ENCODE assay signal across 1 cellular context in the genomic region with DNA sequence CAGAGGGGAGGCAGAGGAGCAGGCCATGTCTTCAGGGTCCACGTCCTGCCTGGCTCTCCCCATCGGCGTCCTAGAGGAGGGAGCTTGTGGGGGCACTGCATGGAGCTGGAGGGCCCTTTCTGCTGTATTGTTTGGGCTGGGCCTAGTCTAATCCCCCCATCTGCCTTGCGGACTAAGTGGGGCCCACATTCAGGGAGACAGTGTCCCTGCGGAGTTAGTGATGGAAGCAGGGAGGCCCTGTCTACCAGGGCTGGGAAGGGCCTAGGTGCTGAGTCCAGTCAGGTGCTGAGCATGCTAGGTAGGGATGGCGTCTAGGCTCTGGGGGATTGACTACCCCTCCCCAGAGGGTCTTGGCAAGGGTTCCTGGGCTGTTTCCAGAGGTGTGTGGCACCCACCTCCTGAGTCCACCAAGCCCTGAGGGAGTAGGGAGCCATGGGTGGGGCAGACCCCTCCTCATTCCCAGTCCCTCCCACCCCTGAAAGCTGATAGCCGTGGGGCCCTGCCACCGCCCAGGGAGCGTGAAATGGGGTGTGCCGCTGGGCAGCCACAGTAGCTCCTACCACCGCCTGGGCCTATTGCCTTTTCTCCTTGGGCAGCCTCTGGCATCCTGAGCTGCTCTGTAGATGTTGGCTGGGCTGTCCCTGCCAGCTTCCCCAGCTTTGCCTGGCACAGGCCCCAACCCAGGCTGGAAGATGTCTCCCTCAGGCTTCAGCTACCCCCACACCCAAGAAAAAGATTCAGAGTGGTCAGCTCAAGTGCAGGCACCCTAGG.
TF ChIP-seq lines count a peak whose summit lies in the region.

No MANE protein-coding gene starts in this region.

TF ChIP-seq in GM12878, 131 proteins besides CTCF, POLR2A, EP300 and RAD21:
- TF ChIP-seq, protein P1, sequence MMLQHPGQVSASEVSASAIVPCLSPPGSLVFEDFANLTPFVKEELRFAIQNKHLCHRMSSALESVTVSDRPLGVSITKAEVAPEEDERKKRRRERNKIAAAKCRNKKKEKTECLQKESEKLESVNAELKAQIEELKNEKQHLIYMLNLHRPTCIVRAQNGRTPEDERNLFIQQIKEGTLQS (IDR thresholded peaks at IDR 0.05; ENCODE audit: borderline replicate concordance, extremely low read depth, low read depth, low read length), result no peak
- TF ChIP-seq, protein P2, sequence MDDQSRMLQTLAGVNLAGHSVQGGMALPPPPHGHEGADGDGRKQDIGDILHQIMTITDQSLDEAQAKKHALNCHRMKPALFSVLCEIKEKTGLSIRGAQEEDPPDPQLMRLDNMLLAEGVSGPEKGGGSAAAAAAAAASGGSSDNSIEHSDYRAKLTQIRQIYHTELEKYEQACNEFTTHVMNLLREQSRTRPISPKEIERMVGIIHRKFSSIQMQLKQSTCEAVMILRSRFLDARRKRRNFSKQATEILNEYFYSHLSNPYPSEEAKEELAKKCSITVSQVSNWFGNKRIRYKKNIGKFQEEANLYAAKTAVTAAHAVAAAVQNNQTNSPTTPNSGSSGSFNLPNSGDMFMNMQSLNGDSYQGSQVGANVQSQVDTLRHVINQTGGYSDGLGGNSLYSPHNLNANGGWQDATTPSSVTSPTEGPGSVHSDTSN (IDR thresholded peaks at IDR 0.05; ENCODE audit: insufficient replicate concordance, low read depth, low read length), result no peak
- TF ChIP-seq HDAC2 (IDR thresholded peaks at IDR 0.05) (no peak), ASH2L (IDR thresholded peaks at IDR 0.05; ENCODE audit: borderline replicate concordance, low read depth) (no peak), ZNF207 (IDR thresholded peaks at IDR 0.05; ENCODE audit: borderline replicate concordance) (no peak), EZH2 (IDR thresholded peaks at IDR 0.05; ENCODE audit: borderline replicate concordance, control insufficient read depth, low read depth, low read length) (no peak)
